In the genomic region with DNA sequence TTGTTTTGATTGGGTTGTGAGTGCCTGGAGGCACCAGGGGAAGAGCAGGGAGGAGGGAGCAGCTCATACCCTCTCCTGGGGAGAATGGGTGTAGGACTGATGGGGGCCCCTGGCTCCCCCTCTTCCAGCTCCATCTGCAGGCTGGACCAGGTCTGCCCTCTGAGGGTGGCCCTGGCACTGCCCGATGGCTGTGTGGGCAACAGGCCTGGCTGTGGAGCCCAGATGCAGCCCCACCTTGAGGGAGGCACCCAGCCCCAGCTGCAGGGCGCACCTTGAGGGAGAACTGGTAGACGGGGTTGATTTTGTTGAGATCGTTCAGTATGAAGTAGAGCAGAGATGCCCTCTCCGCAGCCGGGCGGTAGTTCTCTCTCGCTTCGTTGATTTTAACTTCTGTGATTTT, we compare ENCODE assay signal across 36 cellular contexts.
"Had no signal": no experiment of that assay in that cellular context is flagged by ENCODE, and none has a peak within 500 bp of the region (broad histone marks: within the 10 kb centered on the region; RNA-seq: fewer than 3 reads in every experiment).

No MANE protein-coding gene starts in this region.

- H3K4me3 ChIP-seq: ascending aorta, breast epithelium, cardiac muscle cell, coronary artery, dorsolateral prefrontal cortex, esophagus muscularis mucosa, gastrocnemius medialis, heart left ventricle had no signal

- H3K36me3 Mint-ChIP-seq: activated CD4-positive, alpha-beta memory T cell treated with anti-CD3 and anti-CD28 coated beads for 36 hours; activated CD8-positive, alpha-beta memory T cell treated with anti-CD3 and anti-CD28 coated beads, Interleukin-2, amount 10 ng/mL, durations not matched to agents 7 days and 5 days; activated naive CD4-positive, alpha-beta T cell treated with anti-CD3 and anti-CD28 coated beads, Interleukin-2, amount 50 U/mL, for 24 hours; activated naive CD8-positive, alpha-beta T cell treated with anti-CD3 and anti-CD28 coated beads, Interleukin-2, amount 10 ng/mL, durations not matched to agents 7 days and 5 days had no signal

- H3K27ac Mint-ChIP-seq: activated CD4-positive, alpha-beta memory T cell treated with anti-CD3 and anti-CD28 coated beads for 36 hours; activated CD4-positive, alpha-beta T cell treated with anti-CD3 and anti-CD28 coated beads for 36 hours; activated CD4-positive, alpha-beta T cell treated with anti-CD3 and anti-CD28 coated beads, Interleukin-2, amount 10 ng/mL, durations not matched to agents 24 days and 14 days; activated CD8-positive, alpha-beta memory T cell treated with anti-CD3 and anti-CD28 coated beads, Interleukin-2, amount 10 ng/mL, durations not matched to agents 7 days and 5 days; activated CD8-positive, alpha-beta T cell treated with anti-CD3 and anti-CD28 coated beads, Interleukin-2, amount 10 ng/mL, durations not matched to agents 7 days and 5 days; activated naive CD4-positive, alpha-beta T cell treated with anti-CD3 and anti-CD28 coated beads for 36 hours; activated naive CD4-positive, alpha-beta T cell treated with anti-CD3 and anti-CD28 coated beads, Interleukin-2, amount 50 U/mL, for 24 hours; activated naive CD8-positive, alpha-beta T cell treated with anti-CD3 and anti-CD28 coated beads, Interleukin-2, amount 10 ng/mL, durations not matched to agents 7 days and 5 days; activated T-helper 1 cell treated with anti-CD3 and anti-CD28 coated beads, Interleukin-12 subunit alpha, Interleukin-12 subunit beta, Interleukin-2, Interleukin-4 antibody, amounts not matched to agents 30 ng/mL and 10 ng/mL and 1 ng/mL, durations not matched to agents 14 hours and 24 hours and 36 hours; activated T-helper 2 cell treated with anti-CD3 and anti-CD28 coated beads, Interferon-gamma antibody, Interleukin-2, Interleukin-4, amounts not matched to agents 10 μg/mL and 5 μg/mL and 100 μg/mL, durations not matched to agents 14 hours and 24 hours and 36 hours; dendritic cell treated with granulocyte-macrophage colony-stimulating factor and Interleukin-4, amounts not matched to agents 40 ng/mL and 50 ng/mL, for 4 days; T-helper 17 cell; T-helper 2 cell treated with Interferon-gamma antibody and Interleukin-4, amounts not matched to agents 5 μg/mL and 100 μg/mL, for 36 hours had no signal

- H3K4me1 ChIP-seq: ascending aorta, breast epithelium, esophagus muscularis mucosa, foreskin keratinocyte, heart left ventricle had no signal

- H3K9me3 ChIP-seq: ascending aorta, breast epithelium, esophagus muscularis mucosa, gastrocnemius medialis, heart left ventricle had no signal

- ATAC-seq: activated CD4-positive, alpha-beta T cell treated with anti-CD3 and anti-CD28 coated beads for 36 hours; activated CD8-positive, alpha-beta memory T cell treated with anti-CD3 and anti-CD28 coated beads, Interleukin-2, amount 10 ng/mL, durations not matched to agents 7 days and 5 days; activated CD8-positive, alpha-beta T cell treated with anti-CD3 and anti-CD28 coated beads, Interleukin-2, amount 10 ng/mL, durations not matched to agents 7 days and 5 days; foreskin keratinocyte; T-helper 17 cell had no signal

- H3K4me3 Mint-ChIP-seq: activated CD4-positive, alpha-beta memory T cell treated with anti-CD3 and anti-CD28 coated beads for 36 hours; activated CD4-positive, alpha-beta T cell treated with anti-CD3 and anti-CD28 coated beads for 36 hours; activated CD4-positive, alpha-beta T cell treated with anti-CD3 and anti-CD28 coated beads, Interleukin-2, amount 10 ng/mL, durations not matched to agents 24 days and 14 days; activated CD8-positive, alpha-beta memory T cell treated with anti-CD3 and anti-CD28 coated beads, Interleukin-2, amount 10 ng/mL, durations not matched to agents 7 days and 5 days; activated CD8-positive, alpha-beta T cell treated with anti-CD3 and anti-CD28 coated beads, Interleukin-2, amount 10 ng/mL, durations not matched to agents 7 days and 5 days; activated naive CD4-positive, alpha-beta T cell treated with anti-CD3 and anti-CD28 coated beads for 36 hours; activated naive CD4-positive, alpha-beta T cell treated with anti-CD3 and anti-CD28 coated beads, Interleukin-2, amount 50 U/mL, for 24 hours; activated naive CD8-positive, alpha-beta T cell treated with anti-CD3 and anti-CD28 coated beads, Interleukin-2, amount 10 ng/mL, durations not matched to agents 7 days and 5 days; activated T-helper 1 cell treated with anti-CD3 and anti-CD28 coated beads, Interleukin-12 subunit alpha, Interleukin-12 subunit beta, Interleukin-2, Interleukin-4 antibody, amounts not matched to agents 30 ng/mL and 10 ng/mL and 1 ng/mL, durations not matched to agents 14 hours and 24 hours and 36 hours; brain; dendritic cell treated with granulocyte-macrophage colony-stimulating factor and Interleukin-4, amounts not matched to agents 40 ng/mL and 50 ng/mL, for 4 days; endodermal cell; T-helper 17 cell; T-helper 2 cell treated with Interferon-gamma antibody and Interleukin-4, amounts not matched to agents 5 μg/mL and 100 μg/mL, for 36 hours had no signal

- H3K27me3 Mint-ChIP-seq: activated CD4-positive, alpha-beta memory T cell treated with anti-CD3 and anti-CD28 coated beads for 36 hours; activated CD4-positive, alpha-beta T cell treated with anti-CD3 and anti-CD28 coated beads for 36 hours; activated CD4-positive, alpha-beta T cell treated with anti-CD3 and anti-CD28 coated beads, Interleukin-2, amount 10 ng/mL, durations not matched to agents 24 days and 14 days; activated naive CD4-positive, alpha-beta T cell treated with anti-CD3 and anti-CD28 coated beads, Interleukin-2, amount 50 U/mL, for 24 hours had no signal

- H3K36me3 ChIP-seq: ascending aorta, breast epithelium, cardiac muscle cell, esophagus muscularis mucosa, gastrocnemius medialis, heart left ventricle, WERI-Rb-1 had no signal

- H3K4me1 Mint-ChIP-seq: activated CD4-positive, alpha-beta T cell treated with anti-CD3 and anti-CD28 coated beads for 36 hours; activated naive CD4-positive, alpha-beta T cell treated with anti-CD3 and anti-CD28 coated beads, Interleukin-2, amount 50 U/mL, for 24 hours; endodermal cell; T-helper 17 cell had no signal

- H3K27me3 ChIP-seq: ascending aorta, breast epithelium, cardiac muscle cell, dorsolateral prefrontal cortex, esophagus muscularis mucosa, foreskin keratinocyte, gastrocnemius medialis, heart left ventricle had no signal

- H3K9me3 Mint-ChIP-seq: activated CD4-positive, alpha-beta memory T cell treated with anti-CD3 and anti-CD28 coated beads for 36 hours; activated CD4-positive, alpha-beta T cell treated with anti-CD3 and anti-CD28 coated beads, Interleukin-2, amount 10 ng/mL, durations not matched to agents 24 days and 14 days; activated naive CD4-positive, alpha-beta T cell treated with anti-CD3 and anti-CD28 coated beads for 36 hours; activated naive CD4-positive, alpha-beta T cell treated with anti-CD3 and anti-CD28 coated beads, Interleukin-2, amount 50 U/mL, for 24 hours; activated naive CD8-positive, alpha-beta T cell treated with anti-CD3 and anti-CD28 coated beads, Interleukin-2, amount 10 ng/mL, durations not matched to agents 7 days and 5 days; activated T-helper 1 cell treated with anti-CD3 and anti-CD28 coated beads, Interleukin-12 subunit alpha, Interleukin-12 subunit beta, Interleukin-2, Interleukin-4 antibody, amounts not matched to agents 30 ng/mL and 10 ng/mL and 1 ng/mL, durations not matched to agents 14 hours and 24 hours and 36 hours; activated T-helper 2 cell treated with anti-CD3 and anti-CD28 coated beads, Interferon-gamma antibody, Interleukin-2, Interleukin-4, amounts not matched to agents 10 μg/mL and 5 μg/mL and 100 μg/mL, durations not matched to agents 14 hours and 24 hours and 36 hours; dendritic cell treated with granulocyte-macrophage colony-stimulating factor and Interleukin-4, amounts not matched to agents 40 ng/mL and 50 ng/mL, for 4 days; endodermal cell; T-helper 2 cell treated with Interferon-gamma antibody and Interleukin-4, amounts not matched to agents 5 μg/mL and 100 μg/mL, for 36 hours had no signal

- H3K27ac ChIP-seq: ascending aorta, breast epithelium, cardiac muscle cell, coronary artery, esophagus muscularis mucosa, foreskin keratinocyte, heart left ventricle, WERI-Rb-1 had no signal

- DNase-seq: activated CD4-positive, alpha-beta memory T cell treated with anti-CD3 and anti-CD28 coated beads for 36 hours; activated CD4-positive, alpha-beta T cell treated with anti-CD3 and anti-CD28 coated beads for 36 hours; activated CD4-positive, alpha-beta T cell treated with anti-CD3 and anti-CD28 coated beads, Interleukin-2, amount 10 ng/mL, durations not matched to agents 24 days and 14 days; activated CD4-positive, CD25-positive, alpha-beta regulatory T cell; activated CD4-positive, CD25-positive, alpha-beta regulatory T cell treated with anti-CD3 and anti-CD28 coated beads, Interleukin-2, amount 50 U/mL, for 72 hours; activated CD8-positive, alpha-beta memory T cell treated with anti-CD3 and anti-CD28 coated beads, Interleukin-2, amount 10 ng/mL, durations not matched to agents 7 days and 5 days; activated CD8-positive, alpha-beta memory T cell treated with anti-CD3 and anti-CD28 coated beads, Interleukin-2, amount 50 U/mL, for 4 hours; activated CD8-positive, alpha-beta T cell treated with anti-CD3 and anti-CD28 coated beads, Interleukin-2, amount 10 ng/mL, durations not matched to agents 7 days and 5 days; activated effector memory CD4-positive, alpha-beta T cell treated with anti-CD3 and anti-CD28 coated beads, Interleukin-2, amount 50 U/mL, for 16 hours; activated naive CD4-positive, alpha-beta T cell treated with anti-CD3 and anti-CD28 coated beads for 36 hours; activated naive CD8-positive, alpha-beta T cell treated with anti-CD3 and anti-CD28 coated beads, Interleukin-2, amount 10 ng/mL, durations not matched to agents 7 days and 5 days; activated T-cell treated with anti-CD3 and anti-CD28 coated beads, Interleukin-2, amount 50 U/mL, for 1 hour; activated T-cell treated with anti-CD3 and anti-CD28 coated beads, Interleukin-2, amount 50 U/mL, for 48 hours; central memory CD4-positive, alpha-beta T cell; effector memory CD4-positive, alpha-beta T cell; endodermal cell; foreskin keratinocyte; gastrocnemius medialis; glutamatergic neuron; T-helper 1 cell; T-helper 17 cell; T1000; WERI-Rb-1 had no signal
